ENCODE assay signal across 8 cellular contexts in the genomic region with DNA sequence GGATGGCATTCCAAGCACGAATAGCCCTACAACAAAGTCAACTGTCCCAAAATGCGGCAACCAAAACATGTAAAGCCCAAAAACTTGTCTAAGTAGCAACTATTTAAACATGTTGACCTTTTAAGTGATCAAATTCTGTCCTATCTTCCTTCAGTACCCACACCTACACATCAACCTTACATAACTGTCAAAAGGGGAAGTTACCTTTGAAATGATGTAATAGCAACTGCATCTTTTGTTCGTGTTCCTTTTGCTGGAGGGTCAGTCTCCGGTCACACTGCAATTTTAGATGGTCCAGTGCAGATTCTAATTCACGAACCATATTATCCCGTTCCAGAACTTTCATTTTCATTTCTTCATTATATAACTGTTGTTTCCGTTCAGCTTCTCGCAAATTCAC.
DNase-seq lines count a peak whose midpoint lies in the region; ATAC-seq and TF ChIP-seq lines count a peak whose summit lies in the region.
"Not testable (repeated sequence)": the region's sequence is repeated elsewhere in the genome, so short reads cannot be mapped to it uniquely, and the experiment has no call there.

No MANE protein-coding gene starts in this region.

- H3K27me3 ChIP-seq in neutrophil = not testable (repeated sequence)

- not testable (repeated sequence) for H3K9me3 ChIP-seq in neutrophil

- peaks cover 16% of the 10 kb centered on the region for H3K36me3 ChIP-seq in neutrophil

- ATAC-seq in GM18508 (IDR thresholded peaks at IDR 0.05; ENCODE audit: insufficient read depth, unreplicated experiment) (peak; percentile 68), GM19372 (IDR thresholded peaks at IDR 0.05; ENCODE audit: low read depth, unreplicated experiment) (peak; percentile 94), GM21526 (IDR thresholded peaks at IDR 0.05; ENCODE audit: low FRiP score, unreplicated experiment) (peak; percentile 52), HG02571 (IDR thresholded peaks at IDR 0.05; ENCODE audit: unreplicated experiment) (peak; percentile 74), HG03060 (IDR thresholded peaks at IDR 0.05; ENCODE audit: low read depth, unreplicated experiment) (peak; percentile 47)

- TF ChIP-seq CTCF in GM12864 (IDR thresholded peaks at IDR 0.05; ENCODE audit: low read depth, low read length, missing control alignments); neutrophil (IDR thresholded peaks at IDR 0.05): not testable (repeated sequence)

- peak overlapping the region; percentile 20 for H3K27ac ChIP-seq in neutrophil

- peak; percentile 4 for DNase-seq in GM12864 (ENCODE audit: low read depth)
- peak; percentile 4 for DNase-seq in NAMALWA (ENCODE audit: low spot score)

- H3K4me1 ChIP-seq in neutrophil (ENCODE audit: control insufficient read depth in 1 of 2, insufficient read depth in 1 of 2, low read depth in 1 of 2, low read length in 1 of 2) = not testable (repeated sequence)

- H3K4me3 ChIP-seq in GM12864 (ENCODE audit: low read depth, low read length); neutrophil (ENCODE audit: low read depth in 1 of 2, low read length in 1 of 2): not testable (repeated sequence)
